19 cellular contexts compared by ENCODE assay signal in the genomic region with DNA sequence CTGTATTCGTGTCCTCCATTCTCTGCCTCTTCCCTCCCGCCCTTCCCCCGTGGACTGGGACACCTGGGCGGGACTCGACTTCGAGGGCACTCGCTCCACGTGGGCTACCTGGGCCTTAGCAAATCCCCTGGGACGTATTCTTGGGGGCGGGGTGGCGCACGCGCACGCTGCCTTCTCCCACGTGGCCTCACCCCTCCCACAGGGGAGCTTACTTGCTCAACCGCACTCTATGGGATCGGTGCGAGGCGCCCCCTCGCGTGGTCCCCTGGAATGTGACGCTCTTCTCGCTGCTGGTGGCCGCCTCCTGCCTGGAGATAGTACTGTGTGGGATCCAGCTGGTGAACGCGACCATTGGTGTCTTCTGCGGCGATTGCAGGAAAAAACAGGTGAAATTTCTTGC. TPM values are rescaled to one million over a fixed set of nuclear protein-coding genes. Genes with fewer than 3 reads are reported as not detected.
DNase-seq lines count a peak whose midpoint lies in the region; ATAC-seq and TF ChIP-seq lines count a peak whose summit lies in the region.
"Had no signal": no experiment of that assay in that cellular context is flagged by ENCODE, and none has a peak within 500 bp of the region (broad histone marks: within the 10 kb centered on the region; RNA-seq: fewer than 3 reads in every experiment).

No MANE protein-coding gene starts in this region.

- H3K27me3 ChIP-seq in GM23338 (ENCODE audit: insufficient read depth) (peaks cover under 1% of the 10 kb centered on the region), neutrophil (peaks cover 99% of the 10 kb centered on the region)

- H3K27ac Mint-ChIP-seq in activated CD8-positive, alpha-beta memory T cell treated with anti-CD3 and anti-CD28 coated beads, Interleukin-2, amount 10 ng/mL, durations not matched to agents 7 days and 5 days: no peak overlapping the region
- H3K27ac Mint-ChIP-seq in GM23338: no peak overlapping the region
- no peak overlapping the region for H3K27ac Mint-ChIP-seq in activated naive CD8-positive, alpha-beta T cell treated with anti-CD3 and anti-CD28 coated beads, Interleukin-2, amount 50 U/mL, for 24 hours

- H3K4me1 ChIP-seq in GM23338 (ENCODE audit: insufficient read depth): peaks cover 19% of the 10 kb centered on the region
- H3K4me1 ChIP-seq in neutrophil (ENCODE audit: control insufficient read depth in 1 of 2, insufficient read depth in 1 of 2, low read depth in 1 of 2, low read length in 1 of 2): peaks cover 3 to 13% of the 10 kb centered on the region in 2 experiments

- H3K79me2 ChIP-seq in GM23338 (replicated peaks; ENCODE audit: insufficient read depth): no peaks in the 10 kb centered on the region

- CTCF ChIA-PET in activated CD8-positive, alpha-beta memory T cell treated with anti-CD3 and anti-CD28 coated beads, Interleukin-2, amount 10 ng/mL, durations not matched to agents 7 days and 5 days (lab: Charles Lee): interaction anchor here (1.1 to 3.2 kb wide), 3 partner anchors 11 to 215 kb away, joined by 3 to 9 read pairs (median 9); a partner anchor contains a TSS

- H3K36me3 Mint-ChIP-seq in activated CD8-positive, alpha-beta memory T cell treated with anti-CD3 and anti-CD28 coated beads, Interleukin-2, amount 10 ng/mL, durations not matched to agents 7 days and 5 days: no peaks in the 10 kb centered on the region
- H3K36me3 Mint-ChIP-seq in GM23338 (ENCODE audit: low read depth): no peaks in the 10 kb centered on the region
- no peaks in the 10 kb centered on the region for H3K36me3 Mint-ChIP-seq in activated naive CD8-positive, alpha-beta T cell treated with anti-CD3 and anti-CD28 coated beads, Interleukin-2, amount 50 U/mL, for 24 hours (ENCODE audit: low read depth)

- H3K9me2 ChIP-seq in GM23338 (ENCODE audit: insufficient read depth): no peaks in the 10 kb centered on the region

- H4K20me1 ChIP-seq in GM23338 (replicated peaks; ENCODE audit: insufficient read depth): no peaks in the 10 kb centered on the region

- no peak overlapping the region for H3K4me3 ChIP-seq in GM23338
- H3K4me3 ChIP-seq in neutrophil (ENCODE audit: low read depth in 1 of 2, low read length in 1 of 2): no peak overlapping the region
- H3K4me3 ChIP-seq: adrenal gland had no signal

- TF ChIP-seq CTCF in GM23338 (conservative IDR thresholded peaks at IDR 0.05; ENCODE audit: low read depth in 2 of 2): peak; percentile 23 to 50; a peak in 3 of 4 replicates
- peak; percentile 17 for TF ChIP-seq CTCF in neutrophil (IDR thresholded peaks at IDR 0.05)

- H3K27ac ChIP-seq in GM23338 (ENCODE audit: low read depth) (no peak overlapping the region), neutrophil (no peak overlapping the region)
- H3K27ac ChIP-seq: adrenal gland, HL-60, KMS-11 had no signal

- H3F3A ChIP-seq in GM23338 (replicated peaks; ENCODE audit: low read depth): peaks cover 6% of the 10 kb centered on the region; the same call in 1 of the 2 replicates

- H3K36me3 ChIP-seq in GM23338 (ENCODE audit: insufficient read depth) (no peaks in the 10 kb centered on the region), neutrophil (no peaks in the 10 kb centered on the region)
- H3K36me3 ChIP-seq: adrenal gland had no signal

- no peak overlapping the region for H3K4me2 ChIP-seq in GM23338
- H3K4me2 ChIP-seq: KMS-11 had no signal

- no peak for ATAC-seq in activated CD8-positive, alpha-beta memory T cell treated with anti-CD3 and anti-CD28 coated beads, Interleukin-2, amount 10 ng/mL, durations not matched to agents 7 days and 5 days
- ATAC-seq in GM23338: peak; percentile 48
- ATAC-seq in activated naive CD8-positive, alpha-beta T cell treated with anti-CD3 and anti-CD28 coated beads, Interleukin-2, amount 50 U/mL, for 24 hours: peak; percentile 39
- no peak for ATAC-seq in GM21528 (IDR thresholded peaks at IDR 0.05; ENCODE audit: low FRiP score, unreplicated experiment)
- no peak for ATAC-seq in GM19395 (IDR thresholded peaks at IDR 0.05; ENCODE audit: unreplicated experiment)
- ATAC-seq: left lobe of liver, Panc1 had no signal

- H3K9me3 Mint-ChIP-seq in activated CD8-positive, alpha-beta memory T cell treated with anti-CD3 and anti-CD28 coated beads, Interleukin-2, amount 10 ng/mL, durations not matched to agents 7 days and 5 days (ENCODE audit: low read depth): no peaks in the 10 kb centered on the region
- no peaks in the 10 kb centered on the region for H3K9me3 Mint-ChIP-seq in GM23338
- no peaks in the 10 kb centered on the region for H3K9me3 Mint-ChIP-seq in activated naive CD8-positive, alpha-beta T cell treated with anti-CD3 and anti-CD28 coated beads, Interleukin-2, amount 50 U/mL, for 24 hours

- peak; percentile 18 for DNase-seq in activated CD8-positive, alpha-beta memory T cell treated with anti-CD3 and anti-CD28 coated beads, Interleukin-2, amount 50 U/mL, for 4 hours
- no peak for DNase-seq in activated CD8-positive, alpha-beta memory T cell treated with anti-CD3 and anti-CD28 coated beads, Interleukin-2, amount 10 ng/mL, durations not matched to agents 7 days and 5 days
- DNase-seq in GM23338 (ENCODE audit: low spot score): peak; percentile 54
- no peak for DNase-seq in activated naive CD8-positive, alpha-beta T cell treated with anti-CD3 and anti-CD28 coated beads, Interleukin-2, amount 50 U/mL, for 24 hours
- DNase-seq in NCI-H1105 (lab: John Stamatoyannopoulos, UW): no peak
- DNase-seq: adrenal gland; Calu3; central memory CD4-positive, alpha-beta T cell; foreskin fibroblast; GDM1; NCI-H1417 treated with DMSO at 0.1 percent for 48 hours; NCI-H345 had no signal

- peaks cover 76% of the 10 kb centered on the region for H3K27me3 Mint-ChIP-seq in activated CD8-positive, alpha-beta memory T cell treated with anti-CD3 and anti-CD28 coated beads, Interleukin-2, amount 10 ng/mL, durations not matched to agents 7 days and 5 days
- H3K27me3 Mint-ChIP-seq in GM23338 (ENCODE audit: insufficient read depth, low read depth, poor library complexity): peaks cover 13% of the 10 kb centered on the region
- peaks cover 68% of the 10 kb centered on the region for H3K27me3 Mint-ChIP-seq in activated naive CD8-positive, alpha-beta T cell treated with anti-CD3 and anti-CD28 coated beads, Interleukin-2, amount 50 U/mL, for 24 hours

- no peaks in the 10 kb centered on the region for H3K9me3 ChIP-seq in neutrophil
- H3K9me3 ChIP-seq: adrenal gland had no signal

- H3K4me1 Mint-ChIP-seq in activated CD8-positive, alpha-beta memory T cell treated with anti-CD3 and anti-CD28 coated beads, Interleukin-2, amount 10 ng/mL, durations not matched to agents 7 days and 5 days: peaks cover 20% of the 10 kb centered on the region
- peaks cover 17% of the 10 kb centered on the region for H3K4me1 Mint-ChIP-seq in GM23338
- H3K4me1 Mint-ChIP-seq in activated naive CD8-positive, alpha-beta T cell treated with anti-CD3 and anti-CD28 coated beads, Interleukin-2, amount 50 U/mL, for 24 hours: peaks cover 14% of the 10 kb centered on the region

- no peak overlapping the region for H3K4me3 Mint-ChIP-seq in activated CD8-positive, alpha-beta memory T cell treated with anti-CD3 and anti-CD28 coated beads, Interleukin-2, amount 10 ng/mL, durations not matched to agents 7 days and 5 days
- H3K4me3 Mint-ChIP-seq in GM23338: no peak overlapping the region
- H3K4me3 Mint-ChIP-seq in activated naive CD8-positive, alpha-beta T cell treated with anti-CD3 and anti-CD28 coated beads, Interleukin-2, amount 50 U/mL, for 24 hours: no peak overlapping the region

- no peak overlapping the region; the same call in 1 of the 2 replicates for H2AFZ ChIP-seq in GM23338

TF ChIP-seq in GM23338, 12 proteins besides CTCF, POLR2A, EP300 and RAD21 (continues in another document):
- no peak for TF ChIP-seq CREB1 (CRISPR knock-in tag; IDR thresholded peaks at IDR 0.05; ENCODE audit: low read depth)
- TF ChIP-seq, protein P1, sequence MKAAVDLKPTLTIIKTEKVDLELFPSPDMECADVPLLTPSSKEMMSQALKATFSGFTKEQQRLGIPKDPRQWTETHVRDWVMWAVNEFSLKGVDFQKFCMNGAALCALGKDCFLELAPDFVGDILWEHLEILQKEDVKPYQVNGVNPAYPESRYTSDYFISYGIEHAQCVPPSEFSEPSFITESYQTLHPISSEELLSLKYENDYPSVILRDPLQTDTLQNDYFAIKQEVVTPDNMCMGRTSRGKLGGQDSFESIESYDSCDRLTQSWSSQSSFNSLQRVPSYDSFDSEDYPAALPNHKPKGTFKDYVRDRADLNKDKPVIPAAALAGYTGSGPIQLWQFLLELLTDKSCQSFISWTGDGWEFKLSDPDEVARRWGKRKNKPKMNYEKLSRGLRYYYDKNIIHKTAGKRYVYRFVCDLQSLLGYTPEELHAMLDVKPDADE (IDR thresholded peaks at IDR 0.05): no peak

RNA-seq across cellular contexts. Expression of a gene that starts 3.5 kb away (rescaled TPM):
- total RNA-seq in activated CD8-positive, alpha-beta memory T cell treated with anti-CD3 and anti-CD28 coated beads, Interleukin-2, amount 10 ng/mL, durations not matched to agents 7 days and 5 days: under 1 TPM; 0.37 to 0.50 TPM
- total RNA-seq in GM23338 (2014; rRNA removed; shearing (Covaris generic)): 0.38 TPM in 1 of 2 replicates, not detected in the other
- polyA plus RNA-seq in GM23338 (2016; fragmentation: Nextera tagmentation; extraction: Ambion mirVana): 0.40 and 0.47 TPM in 2 replicates

RNA-seq across cellular contexts. Expression of a gene that starts 6.1 kb away (rescaled TPM):
- not detected for total RNA-seq in activated CD8-positive, alpha-beta memory T cell treated with anti-CD3 and anti-CD28 coated beads, Interleukin-2, amount 10 ng/mL, durations not matched to agents 7 days and 5 days
- 1.3 TPM in 1 of 2 replicates, not detected in the other for total RNA-seq in GM23338 (2014; rRNA removed; shearing (Covaris generic))
- polyA plus RNA-seq in GM23338 (2016; fragmentation: Nextera tagmentation; extraction: Ambion mirVana): 0.33 and 0.47 TPM in 2 replicates
- total RNA-seq: adrenal gland had no signal
- polyA plus RNA-seq: adrenal gland had no signal

RNA-seq across cellular contexts. Expression of a gene that starts 11.0 kb away (rescaled TPM):
- not detected for total RNA-seq in activated CD8-positive, alpha-beta memory T cell treated with anti-CD3 and anti-CD28 coated beads, Interleukin-2, amount 10 ng/mL, durations not matched to agents 7 days and 5 days
- total RNA-seq in GM23338 (2014; rRNA removed; shearing (Covaris generic)): not detected in 2 replicates
- not detected in 2 replicates for polyA plus RNA-seq in GM23338 (2016; fragmentation: Nextera tagmentation; extraction: Ambion mirVana)

RNA-seq across cellular contexts. Expression of a gene that starts 13.3 kb away (rescaled TPM):
- total RNA-seq in activated CD8-positive, alpha-beta memory T cell treated with anti-CD3 and anti-CD28 coated beads, Interleukin-2, amount 10 ng/mL, durations not matched to agents 7 days and 5 days: 100 to 1,000 TPM; 119 to 157 TPM
- total RNA-seq in GM23338 (2014; rRNA removed; shearing (Covaris generic)): 266 and 302 TPM in 2 replicates
- polyA plus RNA-seq in GM23338 (2016; fragmentation: Nextera tagmentation; extraction: Ambion mirVana): 465 and 502 TPM in 2 replicates

Comparison
In these comparisons a context has a peak if more than half of its experiments do, and no peak if none do; other contexts are left out.
1. DNase-seq: peak in activated CD8-positive, alpha-beta memory T cell treated with anti-CD3 and anti-CD28 coated beads, Interleukin-2, amount 50 U/mL, for 4 hours (single experiment) and GM23338 (single experiment); none in activated CD8-positive, alpha-beta memory T cell treated with anti-CD3 and anti-CD28 coated beads, Interleukin-2, amount 10 ng/mL, durations not matched to agents 7 days and 5 days (single experiment), activated naive CD8-positive, alpha-beta T cell treated with anti-CD3 and anti-CD28 coated beads, Interleukin-2, amount 50 U/mL, for 24 hours (single experiment) and NCI-H1105 (single experiment).
2. ATAC-seq: peak in GM23338 (single experiment) and activated naive CD8-positive, alpha-beta T cell treated with anti-CD3 and anti-CD28 coated beads, Interleukin-2, amount 50 U/mL, for 24 hours (single experiment); none in activated CD8-positive, alpha-beta memory T cell treated with anti-CD3 and anti-CD28 coated beads, Interleukin-2, amount 10 ng/mL, durations not matched to agents 7 days and 5 days (single experiment), GM21528 (single experiment) and GM19395 (single experiment).